In the genomic region with DNA sequence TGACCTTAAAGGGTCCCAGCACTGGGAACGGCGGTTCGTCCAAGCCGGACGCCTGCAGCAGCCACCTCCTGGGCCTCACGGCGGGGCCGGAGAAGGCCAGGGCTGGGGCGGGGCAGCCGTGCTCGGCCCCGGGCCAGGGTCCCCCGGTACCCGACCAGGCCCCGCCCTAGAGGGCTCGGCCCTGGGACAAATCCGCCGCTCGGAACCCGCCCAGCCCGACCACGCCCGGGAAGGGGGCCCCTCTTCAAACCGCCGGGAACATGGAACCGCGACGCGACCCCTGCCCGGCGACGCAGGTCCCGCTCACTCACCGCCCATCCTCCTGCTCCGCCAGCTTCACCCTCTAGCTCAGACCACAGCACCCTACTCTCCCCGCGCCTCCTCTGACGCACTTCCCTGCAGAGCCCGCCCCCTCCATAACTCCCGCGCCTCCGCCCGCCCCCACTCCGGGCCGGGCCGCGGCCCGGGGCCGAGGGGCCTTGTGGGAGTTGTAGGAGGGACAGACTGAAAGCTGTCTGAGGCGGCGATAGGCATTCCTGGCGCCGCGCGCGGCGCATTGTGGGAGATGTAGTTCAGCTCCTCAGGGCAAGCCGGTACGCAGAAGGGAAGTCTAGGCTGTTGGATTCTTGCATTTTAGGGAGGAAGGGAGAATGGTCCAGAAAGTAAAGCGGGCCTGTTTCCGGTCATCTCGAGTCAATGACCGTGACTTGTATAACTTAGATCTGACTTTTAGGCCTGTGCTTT, we compare ENCODE assay signal across 1 cellular context.
TF ChIP-seq lines count a peak whose summit lies in the region.

A gene (minus strand): TSS at position 365 of the 744 bp plus-strand sequence. CDS start 1,478 bp downstream, outside the sequence.

TF ChIP-seq in HepG2, 621 proteins besides CTCF, POLR2A, EP300 and RAD21 (continued from another document and continues in another):
- TF ChIP-seq, protein P1, sequence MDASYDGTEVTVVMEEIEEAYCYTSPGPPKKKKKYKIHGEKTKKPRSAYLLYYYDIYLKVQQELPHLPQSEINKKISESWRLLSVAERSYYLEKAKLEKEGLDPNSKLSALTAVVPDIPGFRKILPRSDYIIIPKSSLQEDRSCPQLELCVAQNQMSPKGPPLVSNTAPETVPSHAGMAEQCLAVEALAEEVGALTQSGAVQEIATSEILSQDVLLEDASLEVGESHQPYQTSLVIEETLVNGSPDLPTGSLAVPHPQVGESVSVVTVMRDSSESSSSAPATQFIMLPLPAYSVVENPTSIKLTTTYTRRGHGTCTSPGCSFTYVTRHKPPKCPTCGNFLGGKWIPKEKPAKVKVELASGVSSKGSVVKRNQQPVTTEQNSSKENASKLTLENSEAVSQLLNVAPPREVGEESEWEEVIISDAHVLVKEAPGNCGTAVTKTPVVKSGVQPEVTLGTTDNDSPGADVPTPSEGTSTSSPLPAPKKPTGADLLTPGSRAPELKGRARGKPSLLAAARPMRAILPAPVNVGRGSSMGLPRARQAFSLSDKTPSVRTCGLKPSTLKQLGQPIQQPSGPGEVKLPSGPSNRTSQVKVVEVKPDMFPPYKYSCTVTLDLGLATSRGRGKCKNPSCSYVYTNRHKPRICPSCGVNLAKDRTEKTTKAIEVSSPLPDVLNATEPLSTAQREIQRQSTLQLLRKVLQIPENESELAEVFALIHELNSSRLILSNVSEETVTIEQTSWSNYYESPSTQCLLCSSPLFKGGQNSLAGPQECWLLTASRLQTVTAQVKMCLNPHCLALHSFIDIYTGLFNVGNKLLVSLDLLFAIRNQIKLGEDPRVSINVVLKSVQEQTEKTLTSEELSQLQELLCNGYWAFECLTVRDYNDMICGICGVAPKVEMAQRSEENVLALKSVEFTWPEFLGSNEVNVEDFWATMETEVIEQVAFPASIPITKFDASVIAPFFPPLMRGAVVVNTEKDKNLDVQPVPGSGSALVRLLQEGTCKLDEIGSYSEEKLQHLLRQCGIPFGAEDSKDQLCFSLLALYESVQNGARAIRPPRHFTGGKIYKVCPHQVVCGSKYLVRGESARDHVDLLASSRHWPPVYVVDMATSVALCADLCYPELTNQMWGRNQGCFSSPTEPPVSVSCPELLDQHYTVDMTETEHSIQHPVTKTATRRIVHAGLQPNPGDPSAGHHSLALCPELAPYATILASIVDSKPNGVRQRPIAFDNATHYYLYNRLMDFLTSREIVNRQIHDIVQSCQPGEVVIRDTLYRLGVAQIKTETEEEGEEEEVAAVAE (CRISPR knock-in tag; IDR thresholded peaks at IDR 0.05; ENCODE audit: borderline replicate concordance), result peak; percentile 92
- TF ChIP-seq ZSCAN30 (CRISPR knock-in tag; IDR thresholded peaks at IDR 0.05) (no peak), ASH2L (IDR thresholded peaks at IDR 0.05; ENCODE audit: insufficient read length, low read depth, low read length) (peak; percentile 75), FOXK2 (IDR thresholded peaks at IDR 0.05) (no peak), PHF21A (CRISPR knock-in tag; IDR thresholded peaks at IDR 0.05) (peak; percentile 42; the same call in 1 of the 2 replicates), STAG1 (CRISPR knock-in tag; IDR thresholded peaks at IDR 0.05) (no peak), ZMYM3 (CRISPR knock-in tag; IDR thresholded peaks at IDR 0.05) (no peak), ZKSCAN8 (CRISPR knock-in tag; IDR thresholded peaks at IDR 0.05; ENCODE audit: borderline replicate concordance) (no peak), ZIK1 (CRISPR knock-in tag; IDR thresholded peaks at IDR 0.05; ENCODE audit: borderline replicate concordance, low read depth) (no peak), HDAC1 (CRISPR knock-in tag; IDR thresholded peaks at IDR 0.05) (peak; percentile 59; the same call in 1 of the 2 replicates), ZNF180 (CRISPR knock-in tag; IDR thresholded peaks at IDR 0.05; ENCODE audit: borderline replicate concordance, low read depth) (no peak), PAF1 (CRISPR knock-in tag; IDR thresholded peaks at IDR 0.05) (no peak), RXRA (CRISPR knock-in tag; IDR thresholded peaks at IDR 0.05) (no peak; the same call in 1 of the 2 replicates), YEATS2 (CRISPR knock-in tag; IDR thresholded peaks at IDR 0.05; ENCODE audit: borderline replicate concordance) (peak; percentile 76; the same call in 1 of the 2 replicates), HOXA3 (CRISPR knock-in tag; IDR thresholded peaks at IDR 0.05) (peak; percentile 61), PRPF4 (IDR thresholded peaks at IDR 0.05; ENCODE audit: low read depth, low read length, poor library complexity, severe bottlenecking) (no peak), PCBP2 (optimal IDR thresholded peaks at IDR 0.05; ENCODE audit: low read depth, low read length, poor library complexity, severe bottlenecking) (no peak), ZNF12 (CRISPR knock-in tag; IDR thresholded peaks at IDR 0.05) (no peak), MIXL1 (CRISPR knock-in tag; IDR thresholded peaks at IDR 0.05) (0 out of 2 replicates have a peak, but pooled peaks have one; percentile 28), ATAD3A (CRISPR knock-in tag; IDR thresholded peaks at IDR 0.05) (peak; percentile 10; the same call in 1 of the 2 replicates), ZFP90 (CRISPR knock-in tag; IDR thresholded peaks at IDR 0.05; ENCODE audit: borderline replicate concordance) (no peak; the same call in 1 of the 2 replicates), NFIC (IDR thresholded peaks at IDR 0.05; ENCODE audit: low read length) (no peak), HOXA9 (CRISPR knock-in tag; IDR thresholded peaks at IDR 0.05; ENCODE audit: borderline replicate concordance) (no peak), FOXO1 (CRISPR knock-in tag; IDR thresholded peaks at IDR 0.05) (peak; percentile 23; the same call in 1 of the 2 replicates), U2AF2 (IDR thresholded peaks at IDR 0.05; ENCODE audit: low read depth, low read length) (no peak), ZNF264 (CRISPR knock-in tag; IDR thresholded peaks at IDR 0.05) (no peak; the same call in 1 of the 2 replicates), RAD51 (IDR thresholded peaks at IDR 0.05; ENCODE audit: borderline replicate concordance) (no peak), ZNF678 (CRISPR knock-in tag; IDR thresholded peaks at IDR 0.05) (0 out of 2 replicates have a peak, but pooled peaks have one; percentile 44), SMYD3 (CRISPR knock-in tag; IDR thresholded peaks at IDR 0.05) (peak; percentile 41; the same call in 1 of the 2 replicates), ZFP36L2 (CRISPR knock-in tag; IDR thresholded peaks at IDR 0.05) (no peak), TARDBP (CRISPR knock-in tag; IDR thresholded peaks at IDR 0.05) (no peak), KMT2A (CRISPR knock-in tag; IDR thresholded peaks at IDR 0.05) (0 out of 2 replicates have a peak, but pooled peaks have one; percentile 66), RORA (CRISPR knock-in tag; IDR thresholded peaks at IDR 0.05) (no peak), CBX1 (IDR thresholded peaks at IDR 0.05; ENCODE audit: low read depth) (no peak), SAP130 (CRISPR knock-in tag; IDR thresholded peaks at IDR 0.05; ENCODE audit: low read depth) (peak; percentile 72), GATAD1 (CRISPR knock-in tag; IDR thresholded peaks at IDR 0.05) (peak; percentile 63), SUZ12 (IDR thresholded peaks at IDR 0.05; ENCODE audit: low read depth, low read length) (peak; percentile 88), SOX6 (IDR thresholded peaks at IDR 0.05) (no peak), SOX6 (CRISPR knock-in tag; IDR thresholded peaks at IDR 0.05) (peak; percentile 19; the same call in 1 of the 2 replicates), ZNF737 (CRISPR knock-in tag; IDR thresholded peaks at IDR 0.05; ENCODE audit: borderline replicate concordance) (no peak), GABPA (IDR thresholded peaks at IDR 0.05; ENCODE audit: low read depth, low read length) (peak; percentile 43; the same call in 1 of the 2 replicates), GABPA (CRISPR knock-in tag; IDR thresholded peaks at IDR 0.05; ENCODE audit: low read depth) (peak; percentile 82), MXI1 (IDR thresholded peaks at IDR 0.05; ENCODE audit: borderline replicate concordance, low read depth, low read length) (no peak; the same call in 2 of the 3 replicates), ZNF788 (CRISPR knock-in tag; IDR thresholded peaks at IDR 0.05; ENCODE audit: borderline replicate concordance) (peak; percentile 40; the same call in 1 of the 2 replicates), FOXA1 (IDR thresholded peaks at IDR 0.05) (no peak), FOXA1 (CRISPR knock-in tag; IDR thresholded peaks at IDR 0.05) (no peak), ZNF619 (CRISPR knock-in tag; IDR thresholded peaks at IDR 0.05) (no peak), ISL2 (CRISPR knock-in tag; IDR thresholded peaks at IDR 0.05) (peak; percentile 47; the same call in 1 of the 2 replicates), ZNF883 (CRISPR knock-in tag; IDR thresholded peaks at IDR 0.05; ENCODE audit: not compliant biosample characterization) (no peak), SP2 (CRISPR knock-in tag; IDR thresholded peaks at IDR 0.05) (0 out of 2 replicates have a peak, but pooled peaks have one; percentile 34), ZNF543 (CRISPR knock-in tag; IDR thresholded peaks at IDR 0.05) (0 out of 2 replicates have a peak, but pooled peaks have one; percentile 57), SATB2 (CRISPR knock-in tag; IDR thresholded peaks at IDR 0.05) (no peak)
- TF ChIP-seq, protein P2, sequence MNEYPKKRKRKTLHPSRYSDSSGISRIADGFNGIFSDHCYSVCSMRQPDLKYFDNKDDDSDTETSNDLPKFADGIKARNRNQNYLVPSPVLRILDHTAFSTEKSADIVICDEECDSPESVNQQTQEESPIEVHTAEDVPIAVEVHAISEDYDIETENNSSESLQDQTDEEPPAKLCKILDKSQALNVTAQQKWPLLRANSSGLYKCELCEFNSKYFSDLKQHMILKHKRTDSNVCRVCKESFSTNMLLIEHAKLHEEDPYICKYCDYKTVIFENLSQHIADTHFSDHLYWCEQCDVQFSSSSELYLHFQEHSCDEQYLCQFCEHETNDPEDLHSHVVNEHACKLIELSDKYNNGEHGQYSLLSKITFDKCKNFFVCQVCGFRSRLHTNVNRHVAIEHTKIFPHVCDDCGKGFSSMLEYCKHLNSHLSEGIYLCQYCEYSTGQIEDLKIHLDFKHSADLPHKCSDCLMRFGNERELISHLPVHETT (CRISPR knock-in tag; conservative IDR thresholded peaks at IDR 0.05), result peak; percentile 93; the same call in 1 of the 2 replicates
- TF ChIP-seq, protein P3, sequence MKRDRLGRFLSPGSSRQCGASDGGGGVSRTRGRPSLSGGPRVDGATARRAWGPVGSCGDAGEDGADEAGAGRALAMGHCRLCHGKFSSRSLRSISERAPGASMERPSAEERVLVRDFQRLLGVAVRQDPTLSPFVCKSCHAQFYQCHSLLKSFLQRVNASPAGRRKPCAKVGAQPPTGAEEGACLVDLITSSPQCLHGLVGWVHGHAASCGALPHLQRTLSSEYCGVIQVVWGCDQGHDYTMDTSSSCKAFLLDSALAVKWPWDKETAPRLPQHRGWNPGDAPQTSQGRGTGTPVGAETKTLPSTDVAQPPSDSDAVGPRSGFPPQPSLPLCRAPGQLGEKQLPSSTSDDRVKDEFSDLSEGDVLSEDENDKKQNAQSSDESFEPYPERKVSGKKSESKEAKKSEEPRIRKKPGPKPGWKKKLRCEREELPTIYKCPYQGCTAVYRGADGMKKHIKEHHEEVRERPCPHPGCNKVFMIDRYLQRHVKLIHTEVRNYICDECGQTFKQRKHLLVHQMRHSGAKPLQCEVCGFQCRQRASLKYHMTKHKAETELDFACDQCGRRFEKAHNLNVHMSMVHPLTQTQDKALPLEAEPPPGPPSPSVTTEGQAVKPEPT (CRISPR knock-in tag; IDR thresholded peaks at IDR 0.05; ENCODE audit: low read depth), result peak; percentile 46; the same call in 1 of the 2 replicates
- TF ChIP-seq, protein P4, sequence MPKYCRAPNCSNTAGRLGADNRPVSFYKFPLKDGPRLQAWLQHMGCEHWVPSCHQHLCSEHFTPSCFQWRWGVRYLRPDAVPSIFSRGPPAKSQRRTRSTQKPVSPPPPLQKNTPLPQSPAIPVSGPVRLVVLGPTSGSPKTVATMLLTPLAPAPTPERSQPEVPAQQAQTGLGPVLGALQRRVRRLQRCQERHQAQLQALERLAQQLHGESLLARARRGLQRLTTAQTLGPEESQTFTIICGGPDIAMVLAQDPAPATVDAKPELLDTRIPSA (CRISPR knock-in tag; IDR thresholded peaks at IDR 0.05; ENCODE audit: borderline replicate concordance), result no peak
- TF ChIP-seq, protein P5, sequence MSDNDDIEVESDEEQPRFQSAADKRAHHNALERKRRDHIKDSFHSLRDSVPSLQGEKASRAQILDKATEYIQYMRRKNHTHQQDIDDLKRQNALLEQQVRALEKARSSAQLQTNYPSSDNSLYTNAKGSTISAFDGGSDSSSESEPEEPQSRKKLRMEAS (IDR thresholded peaks at IDR 0.05), result peak; percentile 39
- TF ChIP-seq, protein P6, sequence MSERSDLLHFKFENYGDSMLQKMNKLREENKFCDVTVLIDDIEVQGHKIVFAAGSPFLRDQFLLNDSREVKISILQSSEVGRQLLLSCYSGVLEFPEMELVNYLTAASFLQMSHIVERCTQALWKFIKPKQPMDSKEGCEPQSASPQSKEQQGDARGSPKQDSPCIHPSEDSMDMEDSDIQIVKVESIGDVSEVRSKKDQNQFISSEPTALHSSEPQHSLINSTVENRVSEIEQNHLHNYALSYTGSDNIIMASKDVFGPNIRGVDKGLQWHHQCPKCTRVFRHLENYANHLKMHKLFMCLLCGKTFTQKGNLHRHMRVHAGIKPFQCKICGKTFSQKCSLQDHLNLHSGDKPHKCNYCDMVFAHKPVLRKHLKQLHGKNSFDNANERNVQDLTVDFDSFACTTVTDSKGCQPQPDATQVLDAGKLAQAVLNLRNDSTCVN (CRISPR knock-in tag; IDR thresholded peaks at IDR 0.05; ENCODE audit: borderline replicate concordance), result 0 out of 2 replicates have a peak, but pooled peaks have one; percentile 53
- TF ChIP-seq, protein P7, sequence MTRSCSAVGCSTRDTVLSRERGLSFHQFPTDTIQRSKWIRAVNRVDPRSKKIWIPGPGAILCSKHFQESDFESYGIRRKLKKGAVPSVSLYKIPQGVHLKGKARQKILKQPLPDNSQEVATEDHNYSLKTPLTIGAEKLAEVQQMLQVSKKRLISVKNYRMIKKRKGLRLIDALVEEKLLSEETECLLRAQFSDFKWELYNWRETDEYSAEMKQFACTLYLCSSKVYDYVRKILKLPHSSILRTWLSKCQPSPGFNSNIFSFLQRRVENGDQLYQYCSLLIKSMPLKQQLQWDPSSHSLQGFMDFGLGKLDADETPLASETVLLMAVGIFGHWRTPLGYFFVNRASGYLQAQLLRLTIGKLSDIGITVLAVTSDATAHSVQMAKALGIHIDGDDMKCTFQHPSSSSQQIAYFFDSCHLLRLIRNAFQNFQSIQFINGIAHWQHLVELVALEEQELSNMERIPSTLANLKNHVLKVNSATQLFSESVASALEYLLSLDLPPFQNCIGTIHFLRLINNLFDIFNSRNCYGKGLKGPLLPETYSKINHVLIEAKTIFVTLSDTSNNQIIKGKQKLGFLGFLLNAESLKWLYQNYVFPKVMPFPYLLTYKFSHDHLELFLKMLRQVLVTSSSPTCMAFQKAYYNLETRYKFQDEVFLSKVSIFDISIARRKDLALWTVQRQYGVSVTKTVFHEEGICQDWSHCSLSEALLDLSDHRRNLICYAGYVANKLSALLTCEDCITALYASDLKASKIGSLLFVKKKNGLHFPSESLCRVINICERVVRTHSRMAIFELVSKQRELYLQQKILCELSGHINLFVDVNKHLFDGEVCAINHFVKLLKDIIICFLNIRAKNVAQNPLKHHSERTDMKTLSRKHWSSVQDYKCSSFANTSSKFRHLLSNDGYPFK (CRISPR knock-in tag; IDR thresholded peaks at IDR 0.05; ENCODE audit: borderline replicate concordance), result peak; percentile 45; the same call in 1 of the 2 replicates
- TF ChIP-seq, protein P8, sequence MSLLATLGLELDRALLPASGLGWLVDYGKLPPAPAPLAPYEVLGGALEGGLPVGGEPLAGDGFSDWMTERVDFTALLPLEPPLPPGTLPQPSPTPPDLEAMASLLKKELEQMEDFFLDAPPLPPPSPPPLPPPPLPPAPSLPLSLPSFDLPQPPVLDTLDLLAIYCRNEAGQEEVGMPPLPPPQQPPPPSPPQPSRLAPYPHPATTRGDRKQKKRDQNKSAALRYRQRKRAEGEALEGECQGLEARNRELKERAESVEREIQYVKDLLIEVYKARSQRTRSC (CRISPR knock-in tag; IDR thresholded peaks at IDR 0.05; ENCODE audit: low read depth), result no peak
